In the genomic region with DNA sequence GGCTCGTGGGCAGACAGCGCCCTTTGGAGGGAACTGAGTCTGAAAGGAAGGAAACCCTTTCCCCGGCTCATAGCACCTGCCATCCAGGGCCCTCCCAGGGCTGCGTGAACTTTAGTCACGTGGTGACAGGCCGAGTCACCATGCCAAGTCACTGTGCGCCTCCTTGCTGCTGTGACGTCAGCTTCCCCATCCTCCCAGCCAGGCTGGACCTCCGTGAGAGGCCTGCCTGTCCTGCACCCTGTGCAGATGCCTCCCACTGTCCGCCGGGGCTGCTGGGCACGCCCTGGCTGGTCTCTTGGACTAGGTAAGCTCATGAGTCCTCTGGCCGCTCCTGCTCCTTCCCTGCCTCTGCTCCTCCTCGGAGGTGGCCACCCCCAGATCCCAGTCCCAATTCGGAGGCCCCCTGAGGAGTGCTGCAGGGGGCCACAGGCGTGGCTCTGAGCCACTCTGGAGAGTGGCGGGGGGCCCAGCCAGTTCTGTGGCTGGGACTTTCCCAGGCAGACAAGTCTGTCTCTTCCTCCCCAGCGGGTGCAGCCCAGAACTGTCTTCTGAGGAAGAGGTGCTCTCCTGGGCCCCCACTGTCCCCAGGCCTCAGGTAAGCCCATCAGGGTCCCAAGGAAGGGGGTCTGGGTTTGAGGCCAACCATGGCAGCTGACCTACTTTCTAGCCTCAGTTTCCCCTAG, we compare ENCODE assay signal across 8 cellular contexts. TPM values are rescaled to one million over a fixed set of nuclear protein-coding genes. Genes with fewer than 3 reads are reported as not detected.
DNase-seq lines count a peak whose midpoint lies in the region; ATAC-seq, FAIRE-seq and TF ChIP-seq lines count a peak whose summit lies in the region.
"Not testable (repeated sequence)": the region's sequence is repeated elsewhere in the genome, so short reads cannot be mapped to it uniquely, and the experiment has no call there.

No MANE protein-coding gene starts in this region.

- H2AFZ ChIP-seq in HepG2 (ENCODE audit: low read length), result not testable (repeated sequence)

- 87% methylated on average over 10 of the region's 18 CpGs for WGBS in HepG2 (ENCODE audit: low lambda C conversion rate)

- CTCF ChIA-PET in HepG2 (lab: Yijun Ruan, JAX; ENCODE audit: low intra/inter-chr PET ratio, low total read pairs), result not testable (repeated sequence)

- TF ChIP-seq RAD21 in HepG2 (CRISPR knock-in tag; IDR thresholded peaks at IDR 0.05), result not testable (repeated sequence)

- not testable (repeated sequence) for H3K79me2 ChIP-seq in HepG2 (ENCODE audit: insufficient read depth, low read length)

- not testable (repeated sequence) for H3K36me3 ChIP-seq in BLaER1 treated with 17β-estradiol and CSF1 and Interleukin-3, amounts not matched to agents 10 nM and 100 nM; brain microvascular endothelial cell (replicated peaks); HepG2 (replicated peaks in 1 of 2; ENCODE audit: control insufficient read depth in 1 of 2, insufficient read depth in 2 of 2, low read length in 2 of 2)

- not testable (repeated sequence) for H3K9me3 ChIP-seq in BLaER1 treated with 17β-estradiol and CSF1 and Interleukin-3, amounts not matched to agents 10 nM and 100 nM (replicated peaks in 1 of 11); HepG2 (ENCODE audit: low read length)

- peak; percentile 61 for TF ChIP-seq POLR2A in Raji (IDR thresholded peaks at IDR 0.05; ENCODE audit: insufficient read depth, low read depth, low read length)
- TF ChIP-seq POLR2A in HepG2 (IDR thresholded peaks at IDR 0.05; ENCODE audit: insufficient read depth in 1 of 2, low read depth in 2 of 2, low read length in 2 of 2), result not testable (repeated sequence)

- FAIRE-seq in HepG2 (lab: Jason Lieb, UNC), result not testable (repeated sequence)

- intact Hi-C loops in HepG2 (cut with micrococcal nuclease; ENCODE audit: unreplicated experiment), result not testable (repeated sequence)

- DNase-seq in activated CD4-positive, alpha-beta T cell treated with anti-CD3 and anti-CD28 coated beads, Interleukin-2, amount 50 U/mL, for 48 hours, result peak; percentile 75 to 82
- DNase-seq in brain microvascular endothelial cell, result peak; percentile 62
- not testable (repeated sequence) for DNase-seq in HepG2 (ENCODE audit: low spot score)
- peak; percentile 42 for DNase-seq in stimulated activated CD4-positive, alpha-beta T cell treated with anti-CD3 and anti-CD28 coated beads, Interleukin-2, amount 100 ng/mL, for 4 hours (ENCODE audit: low read depth)

- peak; percentile 77 for ATAC-seq in GM18867 (IDR thresholded peaks at IDR 0.05; ENCODE audit: unreplicated experiment)
- ATAC-seq in HG03280 (IDR thresholded peaks at IDR 0.05; ENCODE audit: unreplicated experiment), result peak; percentile 86
- not testable (repeated sequence) for ATAC-seq in HepG2

- BruUV-seq in HepG2 (replicated peaks; lab: Mats Ljungman, UMichigan), result not testable (repeated sequence)

- peak overlapping the region in 4 of 11 experiments; percentile 25 to 38 (median 34); a peak in 3 of 22 replicates for H3K9ac ChIP-seq in BLaER1 treated with 17β-estradiol and CSF1 and Interleukin-3, amounts not matched to agents 10 nM and 100 nM
- H3K9ac ChIP-seq in HepG2 (ENCODE audit: insufficient read depth, low read depth, low read length), result not testable (repeated sequence)

- not testable (repeated sequence) for H3K27me3 ChIP-seq in BLaER1 treated with 17β-estradiol and CSF1 and Interleukin-3, amounts not matched to agents 10 nM and 100 nM; brain microvascular endothelial cell (replicated peaks); HepG2 (ENCODE audit: control insufficient read depth in 1 of 2, insufficient read depth in 2 of 2, low read length in 2 of 2)

- not testable (repeated sequence) for H4K20me1 ChIP-seq in BLaER1 treated with 17β-estradiol and CSF1 and Interleukin-3, amounts not matched to agents 10 nM and 100 nM; HepG2 (ENCODE audit: insufficient read depth, low read length)

- not testable (repeated sequence) for TF ChIP-seq CTCF in brain microvascular endothelial cell (IDR thresholded peaks at IDR 0.05; ENCODE audit: low read depth, low read length, missing control alignments); HepG2 (CRISPR knock-in tag; IDR thresholded peaks at IDR 0.05)

- H3K4me1 ChIP-seq in BLaER1 treated with 17β-estradiol and CSF1 and Interleukin-3, amounts not matched to agents 10 nM and 100 nM, result peaks cover 16 to 29% (median 19%) of the 10 kb centered on the region in 10 experiments
- not testable (repeated sequence) for H3K4me1 ChIP-seq in HepG2 (ENCODE audit: insufficient read depth, low read length)

- not testable (repeated sequence) for H3K4me3 ChIP-seq in BLaER1 treated with 17β-estradiol and CSF1 and Interleukin-3, amounts not matched to agents 10 nM and 100 nM; brain microvascular endothelial cell (ENCODE audit: low read depth, low read length); HepG2 (replicated peaks in 1 of 3; ENCODE audit: insufficient read depth in 1 of 3, low read depth in 2 of 3, low read length in 3 of 3)

- H3K4me2 ChIP-seq in BLaER1 treated with 17β-estradiol and CSF1 and Interleukin-3, amounts not matched to agents 10 nM and 100 nM, result peak overlapping the region; percentile 18 to 60 (median 44); a peak in 21 of 22 replicates
- not testable (repeated sequence) for H3K4me2 ChIP-seq in HepG2 (ENCODE audit: low read depth, low read length)

- POLR2A ChIA-PET in HepG2 (lab: Yijun Ruan, JAX), result interaction anchor here (0.9 kb wide), 1 partner anchor 14 kb away, joined by 3 read pairs; no protein-coding TSS in a partner anchor

- peak overlapping the region in 5 of 11 experiments; percentile 18 to 53 (median 45); a peak in 7 of 22 replicates for H3K27ac ChIP-seq in BLaER1 treated with 17β-estradiol and CSF1 and Interleukin-3, amounts not matched to agents 10 nM and 100 nM
- H3K27ac ChIP-seq in brain microvascular endothelial cell, result peak overlapping the region; percentile 42
- not testable (repeated sequence) for H3K27ac ChIP-seq in HepG2 (ENCODE audit: extremely low read length, insufficient read depth, low read length)

- not testable (repeated sequence) for TF ChIP-seq EP300 in HepG2 (IDR thresholded peaks at IDR 0.05; ENCODE audit: low read depth in 2 of 2, low read length in 2 of 2); HepG2 (CRISPR knock-in tag; IDR thresholded peaks at IDR 0.05; ENCODE audit: borderline replicate concordance)

- in situ Hi-C loops in brain microvascular endothelial cell (cut with HindIII; ENCODE audit: low pct_ligation_motif_present, low sequenced_read_pairs); HepG2 (cut with HindIII; ENCODE audit: extremely low pct_ligation_motif_present, low pct_unique_long_range_greater_than_20kb): not testable (repeated sequence)

RNA-seq across cellular contexts. Expression of gene GGT1, which starts 4.6 kb away (rescaled TPM):
- 11.6 and 29.9 TPM in 2 replicates for total RNA-seq in HepG2 (2016; rRNA removed; fragmentation: Illumina TruSeq; extraction: Trizol)
- total RNA-seq in HepG2 (2016; cell fraction: cytosol; rRNA removed; fragmentation: Illumina TruSeq; extraction: Trizol; ENCODE audit: low read depth), result 6.9 and 7.0 TPM in 2 replicates
- 14.5 and 27.5 TPM in 2 replicates for total RNA-seq in HepG2 (2016; cell fraction: insoluble cytoplasmic fraction; rRNA removed; fragmentation: Illumina TruSeq; extraction: Trizol)
- 8.2 and 14.5 TPM in 2 replicates for total RNA-seq in HepG2 (2016; cell fraction: membrane; rRNA removed; fragmentation: Illumina TruSeq; extraction: Trizol)
- total RNA-seq in HepG2 (2016; cell fraction: nucleus; rRNA removed; fragmentation: Illumina TruSeq; extraction: Trizol), result 30.4 and 31.0 TPM in 2 replicates
- polyA plus RNA-seq in HepG2 (2011; rRNA removed), result 103 and 150 TPM in 2 replicates
- 81.5 and 120 TPM in 2 replicates for polyA plus RNA-seq in HepG2 (2011; cell fraction: cytosol; rRNA removed)
- polyA plus RNA-seq in HepG2 (2011; cell fraction: nucleus; rRNA removed), result 371 and 443 TPM in 2 replicates
- 45.9 and 52.6 TPM in 2 replicates for polyA plus RNA-seq in HepG2 (2012)
- polyA plus RNA-seq in HepG2 (2016; cell fraction: cytosol; fragmentation: Illumina TruSeq; extraction: Trizol; ENCODE audit: low read depth), result 8.9 and 10.2 TPM in 2 replicates
- polyA plus RNA-seq in HepG2 (2016; cell fraction: insoluble cytoplasmic fraction; fragmentation: Illumina TruSeq; extraction: Trizol; ENCODE audit: low read depth), result 15.2 and 17.2 TPM in 2 replicates
- 11.3 and 13.6 TPM in 2 replicates for polyA plus RNA-seq in HepG2 (2016; cell fraction: membrane; fragmentation: Illumina TruSeq; extraction: Trizol; ENCODE audit: low read depth)
- polyA plus RNA-seq in HepG2 (2016; cell fraction: nucleus; fragmentation: Illumina TruSeq; extraction: Trizol; ENCODE audit: insufficient read depth, low read depth), result 74.0 and 82.3 TPM in 2 replicates
- polyA minus RNA-seq in HepG2 (2011; rRNA and poly(A)+ RNA removed; ENCODE audit: low replicate concordance), result 7.2 and 119 TPM in 2 replicates
- polyA minus RNA-seq in HepG2 (2011; cell fraction: cytosol; rRNA and poly(A)+ RNA removed), result 46.0 and 49.6 TPM in 2 replicates
- polyA minus RNA-seq in HepG2 (2011; cell fraction: nucleus; rRNA and poly(A)+ RNA removed), result 35.4 and 41.2 TPM in 2 replicates

RNA-seq across cellular contexts. Expression of gene LRRC75B, which starts 14.7 kb away (rescaled TPM):
- total RNA-seq in HepG2 (2016; rRNA removed; fragmentation: Illumina TruSeq; extraction: Trizol), result 5.7 and 11.8 TPM in 2 replicates
- 14.2 and 14.4 TPM in 2 replicates for total RNA-seq in HepG2 (2016; cell fraction: cytosol; rRNA removed; fragmentation: Illumina TruSeq; extraction: Trizol; ENCODE audit: low read depth)
- total RNA-seq in HepG2 (2016; cell fraction: insoluble cytoplasmic fraction; rRNA removed; fragmentation: Illumina TruSeq; extraction: Trizol), result 5.6 and 12.5 TPM in 2 replicates
- 14.8 and 16.4 TPM in 2 replicates for total RNA-seq in HepG2 (2016; cell fraction: membrane; rRNA removed; fragmentation: Illumina TruSeq; extraction: Trizol)
- 10.7 and 13.7 TPM in 2 replicates for total RNA-seq in HepG2 (2016; cell fraction: nucleus; rRNA removed; fragmentation: Illumina TruSeq; extraction: Trizol)
- polyA plus RNA-seq in HepG2 (2011; rRNA removed), result 34.8 and 48.8 TPM in 2 replicates
- polyA plus RNA-seq in HepG2 (2011; cell fraction: cytosol; rRNA removed), result 18.6 and 35.0 TPM in 2 replicates
- 225 and 265 TPM in 2 replicates for polyA plus RNA-seq in HepG2 (2011; cell fraction: nucleus; rRNA removed)
- polyA plus RNA-seq in HepG2 (2012), result 19.0 and 24.1 TPM in 2 replicates
- polyA plus RNA-seq in HepG2 (2016; cell fraction: cytosol; fragmentation: Illumina TruSeq; extraction: Trizol; ENCODE audit: low read depth), result 15.3 and 17.1 TPM in 2 replicates
- 8.8 and 9.2 TPM in 2 replicates for polyA plus RNA-seq in HepG2 (2016; cell fraction: insoluble cytoplasmic fraction; fragmentation: Illumina TruSeq; extraction: Trizol; ENCODE audit: low read depth)
- 17.8 and 17.9 TPM in 2 replicates for polyA plus RNA-seq in HepG2 (2016; cell fraction: membrane; fragmentation: Illumina TruSeq; extraction: Trizol; ENCODE audit: low read depth)
- polyA plus RNA-seq in HepG2 (2016; cell fraction: nucleus; fragmentation: Illumina TruSeq; extraction: Trizol; ENCODE audit: insufficient read depth, low read depth), result 32.8 and 35.7 TPM in 2 replicates
- polyA minus RNA-seq in HepG2 (2011; rRNA and poly(A)+ RNA removed; ENCODE audit: low replicate concordance), result 24.5 TPM in 1 of 2 replicates, not detected in the other
- polyA minus RNA-seq in HepG2 (2011; cell fraction: cytosol; rRNA and poly(A)+ RNA removed), result 5.7 and 8.9 TPM in 2 replicates
- 13.3 and 13.4 TPM in 2 replicates for polyA minus RNA-seq in HepG2 (2011; cell fraction: nucleus; rRNA and poly(A)+ RNA removed)

RNA-seq across cellular contexts. Expression of gene SNRPD3, which starts 51.8 kb away (rescaled TPM):
- total RNA-seq in HepG2 (2016; rRNA removed; fragmentation: Illumina TruSeq; extraction: Trizol), result 209 and 287 TPM in 2 replicates
- total RNA-seq in HepG2 (2016; cell fraction: cytosol; rRNA removed; fragmentation: Illumina TruSeq; extraction: Trizol; ENCODE audit: low read depth), result 29.0 and 31.7 TPM in 2 replicates
- total RNA-seq in HepG2 (2016; cell fraction: insoluble cytoplasmic fraction; rRNA removed; fragmentation: Illumina TruSeq; extraction: Trizol), result 214 and 298 TPM in 2 replicates
- total RNA-seq in HepG2 (2016; cell fraction: membrane; rRNA removed; fragmentation: Illumina TruSeq; extraction: Trizol), result 35.4 and 36.1 TPM in 2 replicates
- 83.7 and 87.5 TPM in 2 replicates for total RNA-seq in HepG2 (2016; cell fraction: nucleus; rRNA removed; fragmentation: Illumina TruSeq; extraction: Trizol)
- 107 and 110 TPM in 2 replicates for polyA plus RNA-seq in HepG2 (2011; rRNA removed)
- polyA plus RNA-seq in HepG2 (2011; cell fraction: cytosol; rRNA removed), result 278 and 291 TPM in 2 replicates
- polyA plus RNA-seq in HepG2 (2011; cell fraction: nucleus; rRNA removed), result 55.5 and 61.4 TPM in 2 replicates
- 178 and 251 TPM in 2 replicates for polyA plus RNA-seq in HepG2 (2012)
- 35.3 and 40.6 TPM in 2 replicates for polyA plus RNA-seq in HepG2 (2016; cell fraction: cytosol; fragmentation: Illumina TruSeq; extraction: Trizol; ENCODE audit: low read depth)
- polyA plus RNA-seq in HepG2 (2016; cell fraction: insoluble cytoplasmic fraction; fragmentation: Illumina TruSeq; extraction: Trizol; ENCODE audit: low read depth), result 420 and 438 TPM in 2 replicates
- 35.8 and 37.4 TPM in 2 replicates for polyA plus RNA-seq in HepG2 (2016; cell fraction: membrane; fragmentation: Illumina TruSeq; extraction: Trizol; ENCODE audit: low read depth)
- polyA plus RNA-seq in HepG2 (2016; cell fraction: nucleus; fragmentation: Illumina TruSeq; extraction: Trizol; ENCODE audit: insufficient read depth, low read depth), result 132 and 146 TPM in 2 replicates
- polyA minus RNA-seq in HepG2 (2011; rRNA and poly(A)+ RNA removed; ENCODE audit: low replicate concordance), result 134 and 369 TPM in 2 replicates
- polyA minus RNA-seq in HepG2 (2011; cell fraction: cytosol; rRNA and poly(A)+ RNA removed), result 72.3 and 74.0 TPM in 2 replicates
- 83.2 and 93.4 TPM in 2 replicates for polyA minus RNA-seq in HepG2 (2011; cell fraction: nucleus; rRNA and poly(A)+ RNA removed)

RNA-seq across cellular contexts. Expression of gene GUCD1, which starts 52.6 kb away (rescaled TPM):
- 125 and 128 TPM in 2 replicates for total RNA-seq in HepG2 (2016; rRNA removed; fragmentation: Illumina TruSeq; extraction: Trizol)
- 57.0 and 62.1 TPM in 2 replicates for total RNA-seq in HepG2 (2016; cell fraction: cytosol; rRNA removed; fragmentation: Illumina TruSeq; extraction: Trizol; ENCODE audit: low read depth)
- 114 and 129 TPM in 2 replicates for total RNA-seq in HepG2 (2016; cell fraction: insoluble cytoplasmic fraction; rRNA removed; fragmentation: Illumina TruSeq; extraction: Trizol)
- total RNA-seq in HepG2 (2016; cell fraction: membrane; rRNA removed; fragmentation: Illumina TruSeq; extraction: Trizol), result 156 and 159 TPM in 2 replicates
- 69.6 and 73.3 TPM in 2 replicates for total RNA-seq in HepG2 (2016; cell fraction: nucleus; rRNA removed; fragmentation: Illumina TruSeq; extraction: Trizol)
- polyA plus RNA-seq in HepG2 (2011; rRNA removed), result 245 and 282 TPM in 2 replicates
- 177 and 210 TPM in 2 replicates for polyA plus RNA-seq in HepG2 (2011; cell fraction: cytosol; rRNA removed)
- polyA plus RNA-seq in HepG2 (2011; cell fraction: nucleus; rRNA removed), result 217 and 220 TPM in 2 replicates
- 123 and 145 TPM in 2 replicates for polyA plus RNA-seq in HepG2 (2012)
- 33.4 and 34.1 TPM in 2 replicates for polyA plus RNA-seq in HepG2 (2016; cell fraction: cytosol; fragmentation: Illumina TruSeq; extraction: Trizol; ENCODE audit: low read depth)
- 101 and 109 TPM in 2 replicates for polyA plus RNA-seq in HepG2 (2016; cell fraction: insoluble cytoplasmic fraction; fragmentation: Illumina TruSeq; extraction: Trizol; ENCODE audit: low read depth)
- 91.3 and 96.0 TPM in 2 replicates for polyA plus RNA-seq in HepG2 (2016; cell fraction: membrane; fragmentation: Illumina TruSeq; extraction: Trizol; ENCODE audit: low read depth)
- polyA plus RNA-seq in HepG2 (2016; cell fraction: nucleus; fragmentation: Illumina TruSeq; extraction: Trizol; ENCODE audit: insufficient read depth, low read depth), result 119 and 131 TPM in 2 replicates
- 194 and 636 TPM in 2 replicates for polyA minus RNA-seq in HepG2 (2011; rRNA and poly(A)+ RNA removed; ENCODE audit: low replicate concordance)
- polyA minus RNA-seq in HepG2 (2011; cell fraction: cytosol; rRNA and poly(A)+ RNA removed), result 178 and 203 TPM in 2 replicates
- 53.7 and 80.4 TPM in 2 replicates for polyA minus RNA-seq in HepG2 (2011; cell fraction: nucleus; rRNA and poly(A)+ RNA removed)
